In genomic region chr6:27281569-27281968, GRCh38 we compare ENCODE assay signal across 18 cellular contexts.
DNase-seq lines count a peak whose midpoint lies in the region; ATAC-seq and FAIRE-seq lines count a peak whose summit lies in the region.
"Had no signal": no experiment of that assay in that cellular context is flagged by ENCODE, and none has a peak within 500 bp of the region (broad histone marks: within the 10 kb centered on the region; RNA-seq: fewer than 3 reads in every experiment).

No MANE protein-coding gene starts in this region.

- no peak overlapping the region for H3K9ac ChIP-seq in NT2/D1 (ENCODE audit: insufficient read length, low read depth)

- H3K9me3 ChIP-seq in NT2/D1 (ENCODE audit: insufficient read depth, low read length) (no peaks in the 10 kb centered on the region), neuron (ENCODE audit: low read length) (peaks cover 2% of the 10 kb centered on the region)
- H3K9me3 ChIP-seq: thoracic aorta had no signal

- FAIRE-seq in G401.6 (lab: Jason Lieb, UNC) (peak; percentile 98), endometrium (lab: Jason Lieb, UNC) (peak; percentile 72)
- FAIRE-seq: GM12891 had no signal

- ATAC-seq in HG03469 (IDR thresholded peaks at IDR 0.05; ENCODE audit: unreplicated experiment) = no peak
- ATAC-seq: activated CD8-positive, alpha-beta memory T cell treated with anti-CD3 and anti-CD28 coated beads, Interleukin-2, amount 10 ng/mL, durations not matched to agents 7 days and 5 days; left cardiac atrium; stimulated activated effector memory CD8-positive, alpha-beta T cell treated with anti-CD3 and anti-CD28 coated beads, Interleukin-12 subunit alpha, Interleukin-12 subunit beta, amount 100 ng/mL, for 72 hours had no signal

- no peaks in the 10 kb centered on the region for H3K36me3 ChIP-seq in NT2/D1 (ENCODE audit: insufficient read depth, insufficient read length, low read length)
- no peaks in the 10 kb centered on the region for H3K36me3 ChIP-seq in neuron (ENCODE audit: insufficient read depth, low read length)
- H3K36me3 ChIP-seq: thoracic aorta had no signal

- H2AFZ ChIP-seq in neuron (ENCODE audit: low read depth, low read length) = no peak overlapping the region

- DNase-seq in NT2/D1 (ENCODE audit: low read depth, low spot score) = no peak
- no peak for DNase-seq in NCI-H2107 (lab: John Stamatoyannopoulos, UW)
- no peak for DNase-seq in KG1 (lab: John Stamatoyannopoulos, UW)
- no peak for DNase-seq in stimulated activated CD4-positive, alpha-beta T cell treated with anti-CD3 and anti-CD28 coated beads, Interleukin-4, amount 100 ng/mL, for 4 hours
- DNase-seq: activated CD4-positive, alpha-beta T cell treated with anti-CD3 and anti-CD28 coated beads for 48 hours; activated CD8-positive, alpha-beta memory T cell treated with anti-CD3 and anti-CD28 coated beads, Interleukin-2, amount 10 ng/mL, durations not matched to agents 7 days and 5 days; cortex of kidney; hippocampal formation; left cardiac atrium; NCI-H2029 treated with DMSO at 0.1 percent for 48 hours; stimulated activated CD4-positive, alpha-beta T cell treated with anti-CD3 and anti-CD28 coated beads, Interleukin-15, amount 100 ng/mL, for 24 hours had no signal

- H3K4me3 ChIP-seq in NT2/D1 (ENCODE audit: insufficient read length, low read depth) (peak overlapping the region; percentile 73), neuron (ENCODE audit: low read length) (peak overlapping the region; percentile 60)
- H3K4me3 ChIP-seq: thoracic aorta had no signal

- H3K4me1 ChIP-seq in NT2/D1 (ENCODE audit: insufficient read depth, insufficient read length) (no peaks in the 10 kb centered on the region), neuron (ENCODE audit: insufficient read depth, low read length) (no peaks in the 10 kb centered on the region)

- H3K27me3 ChIP-seq in NT2/D1 (ENCODE audit: insufficient read depth, insufficient read length) (peaks cover 8% of the 10 kb centered on the region), neuron (ENCODE audit: insufficient read depth, low read length) (peaks cover 7% of the 10 kb centered on the region)
